ENCODE assay signal across 9 cellular contexts in the genomic region with DNA sequence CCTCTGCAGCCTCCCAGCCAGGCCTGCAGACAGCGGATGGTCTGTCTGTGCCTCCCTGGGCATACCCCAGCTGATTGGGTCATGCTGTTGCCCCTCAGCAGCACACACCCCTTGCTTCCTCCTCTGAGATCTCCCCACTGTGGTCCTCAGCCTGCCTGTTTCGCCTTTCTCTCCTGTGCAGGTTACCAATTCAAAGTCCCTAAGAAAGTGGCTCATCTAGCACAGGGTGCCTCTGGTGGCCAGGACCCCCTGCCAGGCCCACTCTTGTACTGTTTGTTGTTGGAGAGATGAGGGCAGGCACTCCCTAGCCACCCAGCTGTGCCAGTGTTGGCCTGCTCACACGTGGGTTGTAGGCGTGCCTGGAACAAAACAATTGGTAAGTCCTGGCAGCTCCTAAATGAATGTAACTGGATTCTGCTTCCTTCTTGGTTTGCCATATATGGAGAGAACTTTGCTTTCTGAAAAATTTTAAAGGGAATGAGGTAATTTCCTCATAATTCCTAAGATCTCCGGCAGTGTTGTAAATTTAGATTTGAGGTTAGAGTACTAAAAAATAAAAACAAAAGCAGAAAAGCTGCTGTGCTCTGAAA.
A peak's percentile ranks its signal among the peaks of the same experiment; 100 is the strongest.
DNase-seq lines count a peak whose midpoint lies in the region; ATAC-seq and TF ChIP-seq lines count a peak whose summit lies in the region.
"Had no signal": no experiment of that assay in that cellular context is flagged by ENCODE, and none has a peak within 500 bp of the region (broad histone marks: within the 10 kb centered on the region; RNA-seq: fewer than 3 reads in every experiment).

No MANE protein-coding gene starts in this region.

- TF ChIP-seq CTCF in omental fat pad (IDR thresholded peaks at IDR 0.05), result no peak

- ATAC-seq in omental fat pad (ENCODE audit: low FRiP score) (peak; percentile 82), GM21737 (IDR thresholded peaks at IDR 0.05; ENCODE audit: unreplicated experiment) (no peak), HG03175 (IDR thresholded peaks at IDR 0.05; ENCODE audit: unreplicated experiment) (no peak)

- DNase-seq in DMS79 (lab: John Stamatoyannopoulos, UW), result peak; percentile 20
- DNase-seq in NCI-H226, result peak; percentile 29
- DNase-seq in fibroblast of gingiva (ENCODE audit: low read depth), result peak; percentile 77
- DNase-seq in omental fat pad (ENCODE audit: low spot score), result no peak
- DNase-seq in KG1 (lab: John Stamatoyannopoulos, UW), result no peak
- DNase-seq in stimulated activated CD4-positive, alpha-beta T cell treated with anti-CD3 and anti-CD28 coated beads, Interleukin-1b, Interleukin-23, amount 100 ng/mL, for 48 hours, result no peak
- DNase-seq: pancreas had no signal

Comparison
In these comparisons a context has a peak if more than half of its experiments do, and no peak if none do; other contexts are left out.
1. DNase-seq: peak in DMS79 (single experiment), NCI-H226 (single experiment) and fibroblast of gingiva (single experiment); none in omental fat pad (single experiment), KG1 (single experiment) and stimulated activated CD4-positive, alpha-beta T cell treated with anti-CD3 and anti-CD28 coated beads, Interleukin-1b, Interleukin-23, amount 100 ng/mL, for 48 hours (single experiment).